19 cellular contexts compared by ENCODE assay signal in the genomic region with DNA sequence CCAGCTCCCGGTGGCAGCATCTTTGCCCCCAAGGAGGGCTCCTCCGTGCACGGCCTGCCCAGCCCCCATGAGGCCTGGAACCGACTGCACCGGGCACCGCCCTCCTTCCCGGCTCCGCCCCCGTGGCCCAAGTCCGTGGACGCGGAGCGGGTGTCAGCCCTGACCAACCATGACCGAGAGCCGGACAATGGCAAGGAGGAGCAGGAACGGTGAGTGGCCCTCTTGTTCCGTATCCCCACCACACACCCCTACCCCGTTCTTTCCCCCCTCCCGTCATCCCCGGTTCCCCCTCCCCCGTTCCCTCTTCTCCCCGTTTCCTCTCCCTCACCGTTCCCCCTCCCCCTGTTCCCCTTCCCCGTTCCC. TPM values are rescaled to one million over a fixed set of nuclear protein-coding genes. Genes with fewer than 3 reads are reported as not detected.
DNase-seq lines count a peak whose midpoint lies in the region; ATAC-seq and TF ChIP-seq lines count a peak whose summit lies in the region.
"Had no signal": no experiment of that assay in that cellular context is flagged by ENCODE, and none has a peak within 500 bp of the region (broad histone marks: within the 10 kb centered on the region; RNA-seq: fewer than 3 reads in every experiment).

No MANE protein-coding gene starts in this region.

- TF ChIP-seq RAD21 in HCT116 (IDR thresholded peaks at IDR 0.05; ENCODE audit: low read depth), result no peak

- H3K36me3 ChIP-seq in HCT116 (ENCODE audit: control insufficient read depth in 1 of 2, insufficient read depth in 2 of 2, low read length in 2 of 2) (peaks cover 12 to 14% of the 10 kb centered on the region in 2 experiments; a peak in 3 of 4 replicates), smooth muscle cell (ENCODE audit: low read depth) (no peaks in the 10 kb centered on the region)

- H3K9me2 ChIP-seq in HCT116 (ENCODE audit: insufficient read depth), result no peaks in the 10 kb centered on the region

- H3K4me2 ChIP-seq in HCT116 (ENCODE audit: low read length) (no peak overlapping the region), smooth muscle cell (peak overlapping the region; percentile 43)

- TF ChIP-seq POLR2A in HCT116 (IDR thresholded peaks at IDR 0.05; ENCODE audit: borderline replicate concordance, extremely low read depth, insufficient read depth, insufficient read length), result no peak
- TF ChIP-seq POLR2A in GM18505 (IDR thresholded peaks at IDR 0.05; ENCODE audit: borderline replicate concordance, extremely low read depth, insufficient read depth, insufficient read length), result no peak

- 19% methylated on average over 14 of the region's 24 CpGs for WGBS in smooth muscle cell (ENCODE audit: low lambda C conversion rate)

- H3K9me3 ChIP-seq in HCT116 (ENCODE audit: control insufficient read depth in 1 of 2, insufficient read depth in 1 of 2, low read depth in 1 of 2, low read length in 2 of 2) (no peaks in the 10 kb centered on the region), smooth muscle cell (replicated peaks; ENCODE audit: low read depth) (no peaks in the 10 kb centered on the region)

- peak overlapping the region; percentile 73 for H3K27ac Mint-ChIP-seq in glutamatergic neuron (ENCODE audit: unreplicated experiment)
- H3K27ac Mint-ChIP-seq: activated CD8-positive, alpha-beta T cell treated with anti-CD3 and anti-CD28 coated beads, Interleukin-2, amount 10 ng/mL, durations not matched to agents 7 days and 5 days had no signal

- H4K20me1 ChIP-seq in HCT116 (ENCODE audit: insufficient read depth) (no peaks in the 10 kb centered on the region; the same call in 1 of the 2 replicates), smooth muscle cell (ENCODE audit: low read depth) (peaks cover 48% of the 10 kb centered on the region)

- H3K27me3 ChIP-seq in HCT116 (ENCODE audit: insufficient read depth, low read length), result no peaks in the 10 kb centered on the region
- peaks cover 52% of the 10 kb centered on the region for H3K27me3 ChIP-seq in smooth muscle cell (ENCODE audit: low read depth)

- peak; percentile 27 for ATAC-seq in HCT116
- no peak for ATAC-seq in GM18505 (IDR thresholded peaks at IDR 0.05; ENCODE audit: unreplicated experiment)
- no peak for ATAC-seq in HG03159 (IDR thresholded peaks at IDR 0.05; ENCODE audit: unreplicated experiment)
- ATAC-seq: activated CD8-positive, alpha-beta T cell treated with anti-CD3 and anti-CD28 coated beads, Interleukin-2, amount 10 ng/mL, durations not matched to agents 7 days and 5 days had no signal

- RAD21 ChIA-PET in HCT116 (lab: Charles Lee; ENCODE audit: low non-redundant PET in 1 of 2, low total read pairs in 2 of 2, uncharacterized antibody in 2 of 2, unreplicated experiment in 2 of 2), result no interaction called here

- intact Hi-C loops in HCT116 (cut with micrococcal nuclease), result no loop called here

- H3K9ac ChIP-seq in HCT116 (ENCODE audit: low read length) (no peak overlapping the region), smooth muscle cell (ENCODE audit: low read depth) (no peak overlapping the region)

- H3K4me1 ChIP-seq in HCT116 (ENCODE audit: control insufficient read depth in 1 of 2, insufficient read depth in 2 of 2, low read length in 2 of 2) (no peaks in the 10 kb centered on the region), smooth muscle cell (ENCODE audit: low read depth) (peaks cover 16% of the 10 kb centered on the region)

- POLR2A ChIA-PET in HCT116 (lab: Charles Lee), result no interaction called here

- peaks cover 2% of the 10 kb centered on the region for H3K4me1 Mint-ChIP-seq in glutamatergic neuron (ENCODE audit: low read depth, unreplicated experiment)

- BruUV-seq in HCT116 (replicated peaks; lab: Mats Ljungman, UMichigan), result no TSS peak

- H3K79me2 ChIP-seq in HCT116 (ENCODE audit: insufficient read depth, low read length) (no peaks in the 10 kb centered on the region), smooth muscle cell (ENCODE audit: low read depth) (no peaks in the 10 kb centered on the region)

- no peak overlapping the region for H2AFZ ChIP-seq in HCT116 (ENCODE audit: low read depth, low read length, poor library complexity, severe bottlenecking)
- H2AFZ ChIP-seq in smooth muscle cell (ENCODE audit: low read depth), result no peak overlapping the region

- H3K27me3 Mint-ChIP-seq in glutamatergic neuron (ENCODE audit: unreplicated experiment), result peaks cover 32% of the 10 kb centered on the region

- H3K27ac ChIP-seq in HCT116 (ENCODE audit: low read depth, low read length), result no peak overlapping the region
- H3K27ac ChIP-seq in smooth muscle cell (ENCODE audit: low read depth), result no peak overlapping the region

- peaks cover 9% of the 10 kb centered on the region for H3K36me3 Mint-ChIP-seq in glutamatergic neuron (ENCODE audit: unreplicated experiment)

- DNase-seq in HCT116 (ENCODE audit: low read depth, low spot score) (no peak), glutamatergic neuron (peak; percentile 88), iris pigment epithelial cell (ENCODE audit: low read depth) (peak; percentile 18), smooth muscle cell (lab: John Stamatoyannopoulos, UW; ENCODE audit: unreplicated experiment) (no peak), SW480 (ENCODE audit: low spot score) (no peak), DMS153 treated with DMSO at 0.1 percent for 48 hours (lab: John Stamatoyannopoulos, UW; ENCODE audit: unreplicated experiment) (no peak)
- DNase-seq: activated CD8-positive, alpha-beta T cell treated with anti-CD3 and anti-CD28 coated beads, Interleukin-2, amount 10 ng/mL, durations not matched to agents 7 days and 5 days; amniotic stem cell; EL; foreskin melanocyte; kidney glomerular epithelial cell; NCI-H1417 treated with DMSO at 0.1 percent for 48 hours; NCI-H82; RPMI8226; stimulated activated naive CD4-positive, alpha-beta T cell treated with Interleukin-2 at 50 U/mL for 16 hours; SW 1271 had no signal

- H3F3A ChIP-seq in smooth muscle cell (ENCODE audit: low read depth), result no peaks in the 10 kb centered on the region

- TF ChIP-seq CTCF in HCT116 (IDR thresholded peaks at IDR 0.05 in 2 of 3, conservative IDR thresholded peaks at IDR 0.05 in 1 of 3; ENCODE audit: borderline replicate concordance in 1 of 3, insufficient read depth in 1 of 3, low read depth in 2 of 3, low read length in 2 of 3), result no peak
- TF ChIP-seq CTCF in glutamatergic neuron (IDR thresholded peaks at IDR 0.05; ENCODE audit: partially characterized antibody, unreplicated experiment), result no peak
- no peak for TF ChIP-seq CTCF in smooth muscle cell (IDR thresholded peaks at IDR 0.05; ENCODE audit: borderline replicate concordance, insufficient read depth, poor library complexity, severe bottlenecking)

- CTCF ChIA-PET in HCT116 (lab: Charles Lee), result no interaction called here

- H3K9me3 Mint-ChIP-seq in glutamatergic neuron (ENCODE audit: unreplicated experiment), result peaks cover 23% of the 10 kb centered on the region

- no peak overlapping the region for H3K4me3 ChIP-seq in HCT116 (replicated peaks in 1 of 2; ENCODE audit: low read depth in 1 of 2, low read length in 2 of 2)
- H3K4me3 ChIP-seq in smooth muscle cell, result no peak overlapping the region

- peak overlapping the region; percentile 68 for H3K4me3 Mint-ChIP-seq in glutamatergic neuron (ENCODE audit: unreplicated experiment)
- H3K4me3 Mint-ChIP-seq: activated CD8-positive, alpha-beta T cell treated with anti-CD3 and anti-CD28 coated beads, Interleukin-2, amount 10 ng/mL, durations not matched to agents 7 days and 5 days had no signal

TF ChIP-seq in HCT116, 20 proteins besides CTCF, POLR2A, EP300 and RAD21:
- TF ChIP-seq EZH2phosphoT487 (IDR thresholded peaks at IDR 0.05; ENCODE audit: borderline replicate concordance) (no peak), EZH2 (IDR thresholded peaks at IDR 0.05) (no peak), CBX3 (IDR thresholded peaks at IDR 0.05; ENCODE audit: low read depth) (no peak), CEBPB (IDR thresholded peaks at IDR 0.05; ENCODE audit: low read depth) (no peak)
- TF ChIP-seq, protein P1, sequence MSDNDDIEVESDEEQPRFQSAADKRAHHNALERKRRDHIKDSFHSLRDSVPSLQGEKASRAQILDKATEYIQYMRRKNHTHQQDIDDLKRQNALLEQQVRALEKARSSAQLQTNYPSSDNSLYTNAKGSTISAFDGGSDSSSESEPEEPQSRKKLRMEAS (IDR thresholded peaks at IDR 0.05), result no peak

RNA-seq across cellular contexts. Expression of a gene that starts 28.3 kb away (rescaled TPM):
- total RNA-seq in HCT116 (2021; ENCODE audit: unreplicated experiment), result not detected
- polyA plus RNA-seq in HCT116 (2012), result not detected in 2 replicates
- total RNA-seq in glutamatergic neuron (ENCODE audit: unreplicated experiment), result not detected
- total RNA-seq in smooth muscle cell, result not detected in 2 replicates
- not detected in 2 replicates for polyA plus RNA-seq in smooth muscle cell
- total RNA-seq: activated CD8-positive, alpha-beta T cell treated with anti-CD3 and anti-CD28 coated beads, Interleukin-2, amount 10 ng/mL, durations not matched to agents 7 days and 5 days had no signal

RNA-seq across cellular contexts. Expression of a gene that starts 36.5 kb away (rescaled TPM):
- total RNA-seq in HCT116 (2021; ENCODE audit: unreplicated experiment) (not detected), glutamatergic neuron (ENCODE audit: unreplicated experiment) (4.1 TPM), smooth muscle cell (not detected in 2 replicates)
- 0.10 TPM in 1 of 2 replicates, not detected in the other for polyA plus RNA-seq in HCT116 (2012)
- not detected in 2 replicates for polyA plus RNA-seq in smooth muscle cell
- total RNA-seq: activated CD8-positive, alpha-beta T cell treated with anti-CD3 and anti-CD28 coated beads, Interleukin-2, amount 10 ng/mL, durations not matched to agents 7 days and 5 days had no signal
- polyA plus RNA-seq: AG04450 had no signal

Comparison
In these comparisons a context has a peak if more than half of its experiments do, and no peak if none do; other contexts are left out.
1. DNase-seq: peak in glutamatergic neuron (single experiment) and iris pigment epithelial cell (single experiment); none in HCT116 (single experiment), smooth muscle cell (single experiment), SW480 (single experiment) and DMS153 treated with DMSO at 0.1 percent for 48 hours (single experiment).